In the genomic region with DNA sequence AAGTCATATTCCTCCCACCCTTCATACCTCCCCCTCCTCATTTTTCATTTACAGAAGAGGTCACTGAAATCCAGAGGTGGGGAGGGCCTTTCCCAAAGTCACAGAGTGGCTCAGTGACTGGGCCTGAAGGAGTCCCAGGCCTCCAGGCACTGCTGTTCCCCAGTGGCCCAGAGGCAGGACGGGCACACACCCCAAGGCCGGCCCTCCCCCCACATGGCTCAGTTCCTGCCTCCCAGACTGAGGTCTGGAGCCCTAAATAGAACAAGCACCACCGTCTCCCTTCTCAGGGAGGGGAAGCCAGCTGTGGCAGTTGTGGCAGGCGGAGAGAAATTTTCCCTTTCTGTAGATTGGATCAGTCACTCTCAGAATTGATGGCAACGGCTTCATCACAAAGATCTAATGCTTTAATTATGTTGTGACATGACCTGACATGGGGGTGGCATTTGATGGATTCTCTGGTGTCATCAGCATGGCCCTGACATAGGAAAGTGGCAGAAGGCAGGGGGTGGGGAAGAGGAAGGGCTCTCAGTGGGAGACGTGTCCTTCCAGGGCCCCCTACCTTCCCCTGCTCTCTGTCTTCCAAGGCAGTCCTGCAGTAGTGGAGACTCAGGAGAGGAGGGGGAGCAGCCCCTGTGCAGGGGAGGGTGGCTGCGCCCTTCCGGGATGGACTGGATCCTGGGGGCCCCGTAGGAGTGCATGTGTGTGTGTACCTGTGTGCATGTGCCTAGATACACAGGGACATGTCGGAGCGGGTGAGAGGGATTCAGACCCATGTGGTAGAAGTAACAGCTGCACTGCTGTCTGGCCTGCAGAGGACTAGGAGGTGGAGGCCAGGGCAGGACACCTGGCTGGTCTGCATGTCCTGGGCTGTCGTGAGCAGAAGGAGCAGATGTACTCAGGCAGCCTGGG, we compare ENCODE assay signal across 20 cellular contexts. TPM values are rescaled to one million over a fixed set of nuclear protein-coding genes. Genes with fewer than 3 reads are reported as not detected.
DNase-seq lines count a peak whose midpoint lies in the region; ATAC-seq and TF ChIP-seq lines count a peak whose summit lies in the region.
"Had no signal": no experiment of that assay in that cellular context is flagged by ENCODE, and none has a peak within 500 bp of the region (broad histone marks: within the 10 kb centered on the region; RNA-seq: fewer than 3 reads in every experiment).

No MANE protein-coding gene starts in this region.

- no peak for TF ChIP-seq POLR2A in esophagus muscularis mucosa (IDR thresholded peaks at IDR 0.05; ENCODE audit: low read depth)

- TF ChIP-seq CTCF in esophagus muscularis mucosa (IDR thresholded peaks at IDR 0.05): no peak

- H3K4me2 ChIP-seq in neuronal stem cell (ENCODE audit: insufficient read depth, low read length, poor library complexity, severe bottlenecking): no peak overlapping the region
- H3K4me2 ChIP-seq: A549 had no signal

- H3K27ac ChIP-seq in esophagus muscularis mucosa (replicated peaks in 1 of 4): peak overlapping the region in 2 of 4 donors; percentile 47 to 62
- no peak overlapping the region for H3K27ac ChIP-seq in neuronal stem cell (replicated peaks; ENCODE audit: low read length)
- H3K27ac ChIP-seq: A549, brain microvascular endothelial cell, spleen, suprapubic skin had no signal

- H2BK120ac ChIP-seq in neuronal stem cell (ENCODE audit: low read depth, low read length): no peak overlapping the region

- H3K23ac ChIP-seq in neuronal stem cell (ENCODE audit: low read depth, low read length, poor library complexity): no peak overlapping the region

- no peak overlapping the region for H3K14ac ChIP-seq in neuronal stem cell (ENCODE audit: low read length)

- no peak overlapping the region for H3K27ac Mint-ChIP-seq in activated T-helper 1 cell treated with anti-CD3 and anti-CD28 coated beads, Interleukin-12 subunit alpha, Interleukin-12 subunit beta, Interleukin-2, Interleukin-4 antibody, amounts not matched to agents 30 ng/mL and 10 ng/mL and 1 ng/mL, durations not matched to agents 14 hours and 24 hours and 36 hours
- H3K27ac Mint-ChIP-seq: HFFc6, T-helper 17 cell had no signal

- no peaks in the 10 kb centered on the region for H3K36me3 Mint-ChIP-seq in activated T-helper 1 cell treated with anti-CD3 and anti-CD28 coated beads, Interleukin-12 subunit alpha, Interleukin-12 subunit beta, Interleukin-2, Interleukin-4 antibody, amounts not matched to agents 30 ng/mL and 10 ng/mL and 1 ng/mL, durations not matched to agents 14 hours and 24 hours and 36 hours (ENCODE audit: low read depth)

- no peaks in the 10 kb centered on the region for H3K79me1 ChIP-seq in neuronal stem cell (ENCODE audit: low read depth, low read length)

- no peak overlapping the region for H2BK5ac ChIP-seq in neuronal stem cell (ENCODE audit: low read length)

- DNase-seq in AG20443 (ENCODE audit: low spot score): peak; percentile 11
- peak; percentile 38 for DNase-seq in NCI-H69 (lab: John Stamatoyannopoulos, UW)
- peak; percentile 88 for DNase-seq in esophagus muscularis mucosa (ENCODE audit: extremely low spot score)
- no peak for DNase-seq in neuronal stem cell (ENCODE audit: low spot score)
- no peak for DNase-seq in HuH-7.5 (ENCODE audit: low spot score)
- DNase-seq in kidney glomerular epithelial cell (lab: John Stamatoyannopoulos, UW): no peak
- no peak for DNase-seq in activated T-helper 1 cell treated with anti-CD3 and anti-CD28 coated beads, Interleukin-12 subunit alpha, Interleukin-12 subunit beta, Interleukin-2, Interleukin-4 antibody, amounts not matched to agents 30 ng/mL and 10 ng/mL and 1 ng/mL, durations not matched to agents 14 hours and 24 hours and 36 hours (ENCODE audit: low spot score)
- DNase-seq: activated CD4-positive, alpha-beta T cell treated with anti-CD3 and anti-CD28 coated beads for 48 hours; activated gamma-delta T cell treated with Interleukin-2 at 50 U/mL for 16 hours; brain microvascular endothelial cell; HFFc6; MG63; NCI-H2227 treated with DMSO at 0.1 percent for 48 hours; spleen; T-helper 17 cell had no signal

- intact Hi-C loops in esophagus muscularis mucosa (cut with DNase I): no loop called here
- intact Hi-C loops in activated T-helper 1 cell treated with anti-CD3 and anti-CD28 coated beads, Interleukin-12 subunit alpha, Interleukin-12 subunit beta, Interleukin-2, Interleukin-4 antibody, amounts not matched to agents 30 ng/mL and 10 ng/mL and 1 ng/mL, durations not matched to agents 14 hours and 24 hours and 36 hours (cut with micrococcal nuclease): no loop called here

- no peak for TF ChIP-seq EP300 in esophagus muscularis mucosa (IDR thresholded peaks at IDR 0.05)

- H3K4me3 Mint-ChIP-seq in activated T-helper 1 cell treated with anti-CD3 and anti-CD28 coated beads, Interleukin-12 subunit alpha, Interleukin-12 subunit beta, Interleukin-2, Interleukin-4 antibody, amounts not matched to agents 30 ng/mL and 10 ng/mL and 1 ng/mL, durations not matched to agents 14 hours and 24 hours and 36 hours: no peak overlapping the region
- H3K4me3 Mint-ChIP-seq: HFFc6, T-helper 17 cell had no signal

- peak overlapping the region; percentile 35 for H2AFZ ChIP-seq in neuronal stem cell (ENCODE audit: low read length)

- no peaks in the 10 kb centered on the region for H3K9me3 Mint-ChIP-seq in activated T-helper 1 cell treated with anti-CD3 and anti-CD28 coated beads, Interleukin-12 subunit alpha, Interleukin-12 subunit beta, Interleukin-2, Interleukin-4 antibody, amounts not matched to agents 30 ng/mL and 10 ng/mL and 1 ng/mL, durations not matched to agents 14 hours and 24 hours and 36 hours
- H3K9me3 Mint-ChIP-seq: HFFc6 had no signal

- H3K9ac ChIP-seq in neuronal stem cell (ENCODE audit: low read depth, low read length, poor library complexity): no peak overlapping the region

- H3K36me3 ChIP-seq in esophagus muscularis mucosa (no peaks in the 10 kb centered on the region), neuronal stem cell (replicated peaks in 1 of 2; ENCODE audit: control insufficient read depth in 2 of 2, insufficient read depth in 2 of 2, low read length in 2 of 2) (no peaks in the 10 kb centered on the region)
- H3K36me3 ChIP-seq: brain microvascular endothelial cell, MG63, spleen, suprapubic skin had no signal

- no peaks in the 10 kb centered on the region for H3K27me3 ChIP-seq in esophagus muscularis mucosa
- peaks cover 0 to 31% (median 0%) of the 10 kb centered on the region in 3 experiments for H3K27me3 ChIP-seq in neuronal stem cell (ENCODE audit: control insufficient read depth in 3 of 3, insufficient read depth in 3 of 3, low read depth in 1 of 3, low read length in 3 of 3)
- H3K27me3 ChIP-seq: MG63, suprapubic skin had no signal

- H4K8ac ChIP-seq in neuronal stem cell (ENCODE audit: low read depth, low read length): no peak overlapping the region

- H2BK12ac ChIP-seq in neuronal stem cell (ENCODE audit: low read length): no peak overlapping the region

- no peak overlapping the region for H2AK5ac ChIP-seq in neuronal stem cell (ENCODE audit: low read depth, low read length)

- H3K27me3 Mint-ChIP-seq in activated T-helper 1 cell treated with anti-CD3 and anti-CD28 coated beads, Interleukin-12 subunit alpha, Interleukin-12 subunit beta, Interleukin-2, Interleukin-4 antibody, amounts not matched to agents 30 ng/mL and 10 ng/mL and 1 ng/mL, durations not matched to agents 14 hours and 24 hours and 36 hours (ENCODE audit: insufficient read depth): peaks cover 12% of the 10 kb centered on the region

- no peak for ATAC-seq in HG02623 (IDR thresholded peaks at IDR 0.05; ENCODE audit: unreplicated experiment)
- ATAC-seq: A549, Panc1, T-helper 17 cell had no signal

- no peak overlapping the region for H3K4ac ChIP-seq in neuronal stem cell (ENCODE audit: low read length)

- WGBS in esophagus muscularis mucosa: 59% methylated on average over 11 of the region's 12 CpGs
- WGBS in neuronal stem cell (ENCODE audit: extremely low coverage in 2 of 2, insufficient read length in 2 of 2, insufficient replicate concordance in 1 of 2), 2 donors: no CpG with 5 or more reads among the region's 12 CpGs

- H3K4me1 ChIP-seq in esophagus muscularis mucosa (peaks cover 10 to 40% (median 30%) of the 10 kb centered on the region in 4 donors), neuronal stem cell (ENCODE audit: control insufficient read depth in 2 of 2, insufficient read depth in 1 of 2, low read depth in 1 of 2, low read length in 2 of 2) (peaks cover 0 to 10% of the 10 kb centered on the region in 2 donors)
- H3K4me1 ChIP-seq: spleen had no signal

- no peak overlapping the region for H3K4me3 ChIP-seq in esophagus muscularis mucosa
- H3K4me3 ChIP-seq in neuronal stem cell (ENCODE audit: low read length in 2 of 2): no peak overlapping the region
- H3K4me3 ChIP-seq: A549, MG63, spleen, suprapubic skin had no signal

- H3K9me3 ChIP-seq in esophagus muscularis mucosa (no peaks in the 10 kb centered on the region), neuronal stem cell (replicated peaks in 1 of 2; ENCODE audit: control insufficient read depth in 2 of 2, insufficient read depth in 1 of 2, low read depth in 1 of 2, low read length in 2 of 2) (no peaks in the 10 kb centered on the region)
- H3K9me3 ChIP-seq: A549, MG63, spleen, suprapubic skin had no signal

- no peaks in the 10 kb centered on the region for H3K4me1 Mint-ChIP-seq in activated T-helper 1 cell treated with anti-CD3 and anti-CD28 coated beads, Interleukin-12 subunit alpha, Interleukin-12 subunit beta, Interleukin-2, Interleukin-4 antibody, amounts not matched to agents 30 ng/mL and 10 ng/mL and 1 ng/mL, durations not matched to agents 14 hours and 24 hours and 36 hours (ENCODE audit: low read depth)

- H4K91ac ChIP-seq in neuronal stem cell (ENCODE audit: low read depth, low read length, poor library complexity): no peak overlapping the region

- peak overlapping the region; percentile 2 for H3K18ac ChIP-seq in neuronal stem cell (ENCODE audit: low read length)

- peak overlapping the region; percentile 25 for H2BK15ac ChIP-seq in neuronal stem cell (ENCODE audit: low read length)

RNA-seq across cellular contexts. Expression of a gene that starts 41.2 kb away (rescaled TPM):
- 1 to 10 TPM in 1 of 4 donors, under 1 TPM in 3; 0.33 to 1.3 (median 0.53) TPM for total RNA-seq in esophagus muscularis mucosa
- polyA plus RNA-seq in neuronal stem cell (2013, experiment 1 of 2): 3.4 TPM
- polyA plus RNA-seq in neuronal stem cell (2013, experiment 2 of 2): 3.1 TPM
- total RNA-seq in activated T-helper 1 cell treated with anti-CD3 and anti-CD28 coated beads, Interleukin-12 subunit alpha, Interleukin-12 subunit beta, Interleukin-2, Interleukin-4 antibody, amounts not matched to agents 30 ng/mL and 10 ng/mL and 1 ng/mL, durations not matched to agents 14 hours and 24 hours and 36 hours: not detected in 2 replicates
- polyA plus RNA-seq: keratinocyte had no signal

Comparison
In these comparisons a context has a peak if more than half of its experiments do, and no peak if none do; other contexts are left out.
1. DNase-seq: peak in AG20443 (single experiment), NCI-H69 (single experiment) and esophagus muscularis mucosa (single experiment); none in neuronal stem cell (single experiment), HuH-7.5 (single experiment), kidney glomerular epithelial cell (single experiment) and activated T-helper 1 cell treated with anti-CD3 and anti-CD28 coated beads, Interleukin-12 subunit alpha, Interleukin-12 subunit beta, Interleukin-2, Interleukin-4 antibody, amounts not matched to agents 30 ng/mL and 10 ng/mL and 1 ng/mL, durations not matched to agents 14 hours and 24 hours and 36 hours (single experiment).